Comparison of ENCODE assay signal across 1 cellular context in the genomic region with DNA sequence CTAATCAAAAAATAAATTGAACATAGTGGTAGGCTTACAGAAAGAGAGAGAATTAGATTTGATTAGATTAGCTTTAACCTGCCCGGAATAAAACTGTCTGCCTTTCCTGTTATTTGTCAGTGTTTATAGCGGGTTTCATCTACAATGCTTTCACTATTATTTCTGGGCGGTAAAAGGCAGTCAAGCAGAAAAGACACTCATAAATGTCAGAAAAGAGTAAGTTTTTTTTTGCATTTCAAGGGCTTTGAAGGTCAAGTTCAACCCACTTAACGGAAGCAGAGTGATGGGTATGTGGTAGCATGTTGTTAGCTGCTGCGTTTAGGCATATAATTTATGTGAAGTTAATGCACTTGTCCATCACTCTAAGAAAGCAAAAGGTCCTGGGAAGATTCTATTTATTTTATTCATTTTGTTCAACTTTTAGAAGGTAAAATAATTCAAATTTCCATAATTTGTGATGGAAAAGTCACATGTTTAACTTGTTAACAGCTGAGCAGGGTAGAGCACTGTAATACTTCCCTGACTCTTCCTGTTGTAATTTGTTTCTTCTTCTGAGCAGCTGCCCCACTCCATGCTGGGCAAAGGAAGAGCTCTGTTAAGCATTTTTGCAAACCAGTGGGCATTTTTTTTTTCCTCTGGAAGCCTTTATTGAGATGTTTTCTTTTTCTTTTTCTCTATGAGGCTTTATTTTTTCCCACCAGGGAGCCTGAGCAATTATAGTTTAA.
TF ChIP-seq lines count a peak whose summit lies in the region.

No MANE protein-coding gene starts in this region.

TF ChIP-seq in HEK293, 187 proteins besides CTCF, POLR2A, EP300 and RAD21 (continued from another document):
- TF ChIP-seq ZNF626 (tag by site-specific recombination; IDR thresholded peaks at IDR 0.05) = no peak
- no peak for TF ChIP-seq ZNF155 (tag by site-specific recombination; IDR thresholded peaks at IDR 0.05)
- no peak for TF ChIP-seq ZNF747 (tag by site-specific recombination; IDR thresholded peaks at IDR 0.05)
- TF ChIP-seq, protein P1, sequence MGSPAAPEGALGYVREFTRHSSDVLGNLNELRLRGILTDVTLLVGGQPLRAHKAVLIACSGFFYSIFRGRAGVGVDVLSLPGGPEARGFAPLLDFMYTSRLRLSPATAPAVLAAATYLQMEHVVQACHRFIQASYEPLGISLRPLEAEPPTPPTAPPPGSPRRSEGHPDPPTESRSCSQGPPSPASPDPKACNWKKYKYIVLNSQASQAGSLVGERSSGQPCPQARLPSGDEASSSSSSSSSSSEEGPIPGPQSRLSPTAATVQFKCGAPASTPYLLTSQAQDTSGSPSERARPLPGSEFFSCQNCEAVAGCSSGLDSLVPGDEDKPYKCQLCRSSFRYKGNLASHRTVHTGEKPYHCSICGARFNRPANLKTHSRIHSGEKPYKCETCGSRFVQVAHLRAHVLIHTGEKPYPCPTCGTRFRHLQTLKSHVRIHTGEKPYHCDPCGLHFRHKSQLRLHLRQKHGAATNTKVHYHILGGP (tag by site-specific recombination; IDR thresholded peaks at IDR 0.05) = peak; percentile 79
- TF ChIP-seq, protein P2, sequence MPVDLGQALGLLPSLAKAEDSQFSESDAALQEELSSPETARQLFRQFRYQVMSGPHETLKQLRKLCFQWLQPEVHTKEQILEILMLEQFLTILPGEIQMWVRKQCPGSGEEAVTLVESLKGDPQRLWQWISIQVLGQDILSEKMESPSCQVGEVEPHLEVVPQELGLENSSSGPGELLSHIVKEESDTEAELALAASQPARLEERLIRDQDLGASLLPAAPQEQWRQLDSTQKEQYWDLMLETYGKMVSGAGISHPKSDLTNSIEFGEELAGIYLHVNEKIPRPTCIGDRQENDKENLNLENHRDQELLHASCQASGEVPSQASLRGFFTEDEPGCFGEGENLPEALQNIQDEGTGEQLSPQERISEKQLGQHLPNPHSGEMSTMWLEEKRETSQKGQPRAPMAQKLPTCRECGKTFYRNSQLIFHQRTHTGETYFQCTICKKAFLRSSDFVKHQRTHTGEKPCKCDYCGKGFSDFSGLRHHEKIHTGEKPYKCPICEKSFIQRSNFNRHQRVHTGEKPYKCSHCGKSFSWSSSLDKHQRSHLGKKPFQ (tag by site-specific recombination; IDR thresholded peaks at IDR 0.05) = peak; percentile 86
- no peak for TF ChIP-seq ZBTB7A (tag by site-specific recombination; IDR thresholded peaks at IDR 0.05; ENCODE audit: low read depth)
- TF ChIP-seq ZNF324 (tag by site-specific recombination; IDR thresholded peaks at IDR 0.05) = no peak
- peak; percentile 38; the same call in 1 of the 2 replicates for TF ChIP-seq YY1 (tag by site-specific recombination; IDR thresholded peaks at IDR 0.05)
- TF ChIP-seq, protein P3, sequence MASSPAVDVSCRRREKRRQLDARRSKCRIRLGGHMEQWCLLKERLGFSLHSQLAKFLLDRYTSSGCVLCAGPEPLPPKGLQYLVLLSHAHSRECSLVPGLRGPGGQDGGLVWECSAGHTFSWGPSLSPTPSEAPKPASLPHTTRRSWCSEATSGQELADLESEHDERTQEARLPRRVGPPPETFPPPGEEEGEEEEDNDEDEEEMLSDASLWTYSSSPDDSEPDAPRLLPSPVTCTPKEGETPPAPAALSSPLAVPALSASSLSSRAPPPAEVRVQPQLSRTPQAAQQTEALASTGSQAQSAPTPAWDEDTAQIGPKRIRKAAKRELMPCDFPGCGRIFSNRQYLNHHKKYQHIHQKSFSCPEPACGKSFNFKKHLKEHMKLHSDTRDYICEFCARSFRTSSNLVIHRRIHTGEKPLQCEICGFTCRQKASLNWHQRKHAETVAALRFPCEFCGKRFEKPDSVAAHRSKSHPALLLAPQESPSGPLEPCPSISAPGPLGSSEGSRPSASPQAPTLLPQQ (tag by site-specific recombination; IDR thresholded peaks at IDR 0.05) = peak; percentile 40; the same call in 1 of the 2 replicates
- TF ChIP-seq ZBTB17 (tag by site-specific recombination; IDR thresholded peaks at IDR 0.05) = peak; percentile 51
- TF ChIP-seq ZNF776 (tag by site-specific recombination; IDR thresholded peaks at IDR 0.05; ENCODE audit: borderline replicate concordance) = no peak
- no peak for TF ChIP-seq ZNF350 (tag by site-specific recombination; IDR thresholded peaks at IDR 0.05)
- TF ChIP-seq, protein P4, sequence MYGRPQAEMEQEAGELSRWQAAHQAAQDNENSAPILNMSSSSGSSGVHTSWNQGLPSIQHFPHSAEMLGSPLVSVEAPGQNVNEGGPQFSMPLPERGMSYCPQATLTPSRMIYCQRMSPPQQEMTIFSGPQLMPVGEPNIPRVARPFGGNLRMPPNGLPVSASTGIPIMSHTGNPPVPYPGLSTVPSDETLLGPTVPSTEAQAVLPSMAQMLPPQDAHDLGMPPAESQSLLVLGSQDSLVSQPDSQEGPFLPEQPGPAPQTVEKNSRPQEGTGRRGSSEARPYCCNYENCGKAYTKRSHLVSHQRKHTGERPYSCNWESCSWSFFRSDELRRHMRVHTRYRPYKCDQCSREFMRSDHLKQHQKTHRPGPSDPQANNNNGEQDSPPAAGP (tag by site-specific recombination; IDR thresholded peaks at IDR 0.05) = no peak
- TF ChIP-seq ZFP37 (tag by site-specific recombination; IDR thresholded peaks at IDR 0.05) = no peak
